In genomic region chr1:41432481-41433280, GRCh38 we compare ENCODE assay signal across 8 cellular contexts. TPM values are rescaled to one million over a fixed set of nuclear protein-coding genes. Genes with fewer than 3 reads are reported as not detected.
DNase-seq lines count a peak whose midpoint lies in the region; ATAC-seq and TF ChIP-seq lines count a peak whose summit lies in the region.

No MANE protein-coding gene starts in this region.

- TF ChIP-seq CTCF in BE2C (IDR thresholded peaks at IDR 0.05; ENCODE audit: low read depth, low read length) (peak; percentile 78), liver (IDR thresholded peaks at IDR 0.05; ENCODE audit: low read depth, low read length, missing input control) (peak; percentile 95)

- no peaks in the 10 kb centered on the region for H3K4me1 Mint-ChIP-seq in activated CD4-positive, alpha-beta T cell treated with anti-CD3 and anti-CD28 coated beads, Interleukin-2, amount 10 ng/mL, durations not matched to agents 24 days and 14 days

- H3K79me2 ChIP-seq in GM23248 (ENCODE audit: insufficient read depth) = no peaks in the 10 kb centered on the region

- no peaks in the 10 kb centered on the region for H3K36me3 Mint-ChIP-seq in activated CD4-positive, alpha-beta T cell treated with anti-CD3 and anti-CD28 coated beads, Interleukin-2, amount 10 ng/mL, durations not matched to agents 24 days and 14 days (ENCODE audit: low read depth)

- intact Hi-C loops in activated CD4-positive, alpha-beta T cell treated with anti-CD3 and anti-CD28 coated beads, Interleukin-2, amount 10 ng/mL, durations not matched to agents 24 days and 14 days (cut with micrococcal nuclease) = loop anchor here (1.0 to 5.0 kb wide), 2 partner anchors 150 to 164 kb away; no protein-coding TSS in a partner anchor

- H3K4me2 ChIP-seq in GM23248 (ENCODE audit: unreplicated experiment) = peak overlapping the region; percentile 39

- no peaks in the 10 kb centered on the region for H3F3A ChIP-seq in GM23248 (ENCODE audit: insufficient read depth)

- peak; percentile 78 for DNase-seq in BE2C
- peak; percentile 92 for DNase-seq in GM23248
- DNase-seq in NCI-H446 treated with DMSO at 0.1 percent for 48 hours (lab: John Stamatoyannopoulos, UW) = peak; percentile 48
- DNase-seq in activated CD4-positive, alpha-beta T cell treated with anti-CD3 and anti-CD28 coated beads, Interleukin-2, amount 10 ng/mL, durations not matched to agents 24 days and 14 days = peak; percentile 90
- peak; percentile 80 for DNase-seq in dedifferentiated amniotic fluid mesenchymal stem cell (ENCODE audit: extremely low spot score)
- peak; percentile 72 for DNase-seq in stimulated activated CD4-positive, alpha-beta T cell treated with anti-CD3 and anti-CD28 coated beads, Interleukin-4, amount 100 ng/mL, for 24 hours

- no peaks in the 10 kb centered on the region for H3K36me3 ChIP-seq in BE2C
- H3K36me3 ChIP-seq in GM23248 (ENCODE audit: low read depth) = no peaks in the 10 kb centered on the region
- H3K36me3 ChIP-seq in liver (ENCODE audit: control insufficient read depth in 4 of 4, insufficient read depth in 3 of 4, low read depth in 1 of 4, low read length in 3 of 4) = no peaks in the 10 kb centered on the region

- no peak overlapping the region for H3K27ac Mint-ChIP-seq in activated CD4-positive, alpha-beta T cell treated with anti-CD3 and anti-CD28 coated beads, Interleukin-2, amount 10 ng/mL, durations not matched to agents 24 days and 14 days

- peak overlapping the region; percentile 40 for H2AFZ ChIP-seq in GM23248

- no peaks in the 10 kb centered on the region for H4K20me1 ChIP-seq in GM23248 (ENCODE audit: insufficient read depth)

- peaks cover 4% of the 10 kb centered on the region for H3K27me3 Mint-ChIP-seq in activated CD4-positive, alpha-beta T cell treated with anti-CD3 and anti-CD28 coated beads, Interleukin-2, amount 10 ng/mL, durations not matched to agents 24 days and 14 days

- peaks cover 13% of the 10 kb centered on the region for H3K4me1 ChIP-seq in BE2C
- H3K4me1 ChIP-seq in GM23248 (ENCODE audit: insufficient read depth) = peaks cover 16% of the 10 kb centered on the region
- peaks cover 0 to 14% (median 8%) of the 10 kb centered on the region in 4 donors for H3K4me1 ChIP-seq in liver (ENCODE audit: control insufficient read depth in 4 of 4, insufficient read depth in 4 of 4, low read length in 3 of 4)

- no peaks in the 10 kb centered on the region for H3K9me2 ChIP-seq in GM23248 (ENCODE audit: insufficient read depth)

- in situ Hi-C loops in GM23248 (cut with MboI) = loop anchor here (10.0 kb wide), 1 partner anchor 168 kb away; no protein-coding TSS in a partner anchor

- H3K27me3 ChIP-seq in BE2C (no peaks in the 10 kb centered on the region), GM23248 (replicated peaks; ENCODE audit: insufficient read depth) (peaks cover 8% of the 10 kb centered on the region; the same call in 1 of the 2 replicates), liver (ENCODE audit: control insufficient read depth in 4 of 4, insufficient read depth in 4 of 4, low read length in 3 of 4) (peaks cover 0 to 3% (median 0%) of the 10 kb centered on the region in 4 donors)

- no peak for ATAC-seq in HG02870 (IDR thresholded peaks at IDR 0.05; ENCODE audit: unreplicated experiment)

- H3K9me3 ChIP-seq in BE2C = no peaks in the 10 kb centered on the region
- H3K9me3 ChIP-seq in GM23248 (ENCODE audit: low read depth) = no peaks in the 10 kb centered on the region
- H3K9me3 ChIP-seq in liver (ENCODE audit: control insufficient read depth in 4 of 4, low read length in 3 of 4) = no peaks in the 10 kb centered on the region

- no peaks in the 10 kb centered on the region for H3K9me3 Mint-ChIP-seq in activated CD4-positive, alpha-beta T cell treated with anti-CD3 and anti-CD28 coated beads, Interleukin-2, amount 10 ng/mL, durations not matched to agents 24 days and 14 days

- peak overlapping the region; percentile 32 for H3K4me3 ChIP-seq in BE2C (ENCODE audit: low read depth, low read length)
- peak overlapping the region; percentile 21; the same call in 1 of the 2 replicates for H3K4me3 ChIP-seq in GM23248
- H3K4me3 ChIP-seq in liver (ENCODE audit: low read depth in 1 of 3, low read length in 3 of 3) = peak overlapping the region in 2 of 3 donors; percentile 21 to 48

- H3K27ac ChIP-seq in GM23248 (peak overlapping the region; percentile 6; the same call in 1 of the 2 replicates), liver (ENCODE audit: low read depth in 1 of 2, low read length in 2 of 2) (peak overlapping the region in 1 of 2 donors; percentile 72)

- no peak overlapping the region for H3K9ac ChIP-seq in GM23248
- H3K9ac ChIP-seq in liver (ENCODE audit: low read depth in 1 of 2, low read length in 2 of 2) = peak overlapping the region in 1 of 2 donors; percentile 53

- H3K4me3 Mint-ChIP-seq in activated CD4-positive, alpha-beta T cell treated with anti-CD3 and anti-CD28 coated beads, Interleukin-2, amount 10 ng/mL, durations not matched to agents 24 days and 14 days = no peak overlapping the region

- WGBS in GM23248 (ENCODE audit: low coverage in 1 of 2, low lambda C conversion rate in 2 of 2, missing lambda C conversion rate in 2 of 2), 2 experiments = 7 to 11% methylated on average over 17 of the region's 17 CpGs
- 13% methylated on average over 17 of the region's 17 CpGs for whole genome bisulfite sequencing in liver

- TF ChIP-seq RAD21 in liver (IDR thresholded peaks at IDR 0.05) = peak; percentile 92 to 94

TF ChIP-seq in liver, 16 proteins besides CTCF, POLR2A, EP300 and RAD21:
- peak; percentile 32 to 48 for TF ChIP-seq HNF4A (conservative IDR thresholded peaks at IDR 0.05)
- TF ChIP-seq, protein P1, sequence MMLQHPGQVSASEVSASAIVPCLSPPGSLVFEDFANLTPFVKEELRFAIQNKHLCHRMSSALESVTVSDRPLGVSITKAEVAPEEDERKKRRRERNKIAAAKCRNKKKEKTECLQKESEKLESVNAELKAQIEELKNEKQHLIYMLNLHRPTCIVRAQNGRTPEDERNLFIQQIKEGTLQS (IDR thresholded peaks at IDR 0.05) = no peak
- no peak for TF ChIP-seq FOXA1 (IDR thresholded peaks at IDR 0.05)
- peak; percentile 51 for TF ChIP-seq YY1 (IDR thresholded peaks at IDR 0.05)
- peak; percentile 87 to 93 for TF ChIP-seq JUND (IDR thresholded peaks at IDR 0.05)
- no peak for TF ChIP-seq TAF1 (conservative IDR thresholded peaks at IDR 0.05)
- TF ChIP-seq RXRA (IDR thresholded peaks at IDR 0.05) = peak; percentile 90 to 95
- peak; percentile 66 for TF ChIP-seq SP1 (IDR thresholded peaks at IDR 0.05)
- TF ChIP-seq, protein P2, sequence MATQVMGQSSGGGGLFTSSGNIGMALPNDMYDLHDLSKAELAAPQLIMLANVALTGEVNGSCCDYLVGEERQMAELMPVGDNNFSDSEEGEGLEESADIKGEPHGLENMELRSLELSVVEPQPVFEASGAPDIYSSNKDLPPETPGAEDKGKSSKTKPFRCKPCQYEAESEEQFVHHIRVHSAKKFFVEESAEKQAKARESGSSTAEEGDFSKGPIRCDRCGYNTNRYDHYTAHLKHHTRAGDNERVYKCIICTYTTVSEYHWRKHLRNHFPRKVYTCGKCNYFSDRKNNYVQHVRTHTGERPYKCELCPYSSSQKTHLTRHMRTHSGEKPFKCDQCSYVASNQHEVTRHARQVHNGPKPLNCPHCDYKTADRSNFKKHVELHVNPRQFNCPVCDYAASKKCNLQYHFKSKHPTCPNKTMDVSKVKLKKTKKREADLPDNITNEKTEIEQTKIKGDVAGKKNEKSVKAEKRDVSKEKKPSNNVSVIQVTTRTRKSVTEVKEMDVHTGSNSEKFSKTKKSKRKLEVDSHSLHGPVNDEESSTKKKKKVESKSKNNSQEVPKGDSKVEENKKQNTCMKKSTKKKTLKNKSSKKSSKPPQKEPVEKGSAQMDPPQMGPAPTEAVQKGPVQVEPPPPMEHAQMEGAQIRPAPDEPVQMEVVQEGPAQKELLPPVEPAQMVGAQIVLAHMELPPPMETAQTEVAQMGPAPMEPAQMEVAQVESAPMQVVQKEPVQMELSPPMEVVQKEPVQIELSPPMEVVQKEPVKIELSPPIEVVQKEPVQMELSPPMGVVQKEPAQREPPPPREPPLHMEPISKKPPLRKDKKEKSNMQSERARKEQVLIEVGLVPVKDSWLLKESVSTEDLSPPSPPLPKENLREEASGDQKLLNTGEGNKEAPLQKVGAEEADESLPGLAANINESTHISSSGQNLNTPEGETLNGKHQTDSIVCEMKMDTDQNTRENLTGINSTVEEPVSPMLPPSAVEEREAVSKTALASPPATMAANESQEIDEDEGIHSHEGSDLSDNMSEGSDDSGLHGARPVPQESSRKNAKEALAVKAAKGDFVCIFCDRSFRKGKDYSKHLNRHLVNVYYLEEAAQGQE (IDR thresholded peaks at IDR 0.05) = no peak

RNA-seq across cellular contexts. Expression of gene EDN2, which starts 51.8 kb away (rescaled TPM):
- polyA plus RNA-seq in BE2C (2012; ENCODE audit: insufficient read depth, insufficient read length, low read depth) = not detected
- not detected in 2 replicates for total RNA-seq in GM23248 (2014; rRNA removed; shearing (Covaris generic))
- not detected in 2 replicates for polyA plus RNA-seq in GM23248 (2016; fragmentation: Nextera tagmentation; extraction: Ambion mirVana)
- not detected in 2 replicates for total RNA-seq in activated CD4-positive, alpha-beta T cell treated with anti-CD3 and anti-CD28 coated beads, Interleukin-2, amount 10 ng/mL, durations not matched to agents 24 days and 14 days
- total RNA-seq in liver = not detected
- under 1 TPM; 0.10 to 0.13 TPM for polyA plus RNA-seq in liver
